ENCODE assay signal across 9 cellular contexts in the genomic region with DNA sequence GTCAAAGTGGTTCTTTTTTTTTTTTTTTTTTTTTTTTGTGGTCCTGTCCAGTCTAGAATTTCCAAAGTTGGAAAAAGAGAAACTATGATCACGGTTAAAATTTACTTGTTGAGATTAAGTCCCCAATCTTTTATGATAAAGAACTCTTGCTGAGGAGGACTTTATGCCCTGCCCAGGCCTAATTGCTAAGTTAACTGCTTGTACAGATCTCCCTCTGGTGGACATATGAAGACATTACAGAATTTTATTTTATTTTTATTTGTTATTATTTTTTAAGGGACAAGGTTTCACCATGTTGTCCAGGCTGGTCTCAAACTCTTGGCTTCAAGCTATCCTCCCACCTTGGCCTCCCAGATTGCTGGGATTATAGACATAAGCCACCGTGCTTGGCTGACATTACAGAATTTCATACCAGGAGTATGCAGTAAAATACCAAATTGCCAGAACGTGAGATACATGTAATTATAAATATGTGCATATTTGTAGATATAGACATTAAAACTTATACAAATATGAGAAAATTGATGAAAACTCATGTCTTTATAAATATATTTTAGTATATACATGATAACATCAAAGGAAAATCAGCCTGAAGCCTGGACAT.
DNase-seq lines count a peak whose midpoint lies in the region; ATAC-seq and TF ChIP-seq lines count a peak whose summit lies in the region.
"Had no signal": no experiment of that assay in that cellular context is flagged by ENCODE, and none has a peak within 500 bp of the region (broad histone marks: within the 10 kb centered on the region; RNA-seq: fewer than 3 reads in every experiment).

No MANE protein-coding gene starts in this region.

- no peak overlapping the region for H3K27ac ChIP-seq in CD8-positive, alpha-beta T cell (ENCODE audit: low read depth, low read length)

- H3K27ac Mint-ChIP-seq in CD8-positive, alpha-beta T cell: no peak overlapping the region
- no peak overlapping the region for H3K27ac Mint-ChIP-seq in activated T-cell treated with anti-CD3 and anti-CD28 coated beads, Interleukin-2, amount 50 U/mL, for 24 hours
- H3K27ac Mint-ChIP-seq: memory B cell had no signal

- POLR2A ChIA-PET in CD8-positive, alpha-beta T cell (lab: Charles Lee): no interaction called here

- peak in 1 of 7 experiments; percentile 8 for DNase-seq in CD8-positive, alpha-beta T cell
- peak; percentile 20 for DNase-seq in GM19240 (ENCODE audit: insufficient read length, low spot score)
- peak; percentile 74 for DNase-seq in Kasumi-1 (lab: John Stamatoyannopoulos, UW)
- DNase-seq in SHP77 (lab: John Stamatoyannopoulos, UW): peak; percentile 22 to 39
- DNase-seq in fibroblast of gingiva (ENCODE audit: low read depth): peak; percentile 54
- peak; percentile 18 for DNase-seq in non-pigmented ciliary epithelial cell (ENCODE audit: low read depth)
- DNase-seq in activated T-cell treated with anti-CD3 and anti-CD28 coated beads, Interleukin-2, amount 50 U/mL, for 24 hours: no peak

- ATAC-seq in CD8-positive, alpha-beta T cell: peak; percentile 58
- ATAC-seq in HG02759 (IDR thresholded peaks at IDR 0.05; ENCODE audit: unreplicated experiment): no peak

- H3K27me3 Mint-ChIP-seq in CD8-positive, alpha-beta T cell (ENCODE audit: low read depth): peaks cover 8% of the 10 kb centered on the region
- H3K27me3 Mint-ChIP-seq in activated T-cell treated with anti-CD3 and anti-CD28 coated beads, Interleukin-2, amount 50 U/mL, for 24 hours: peaks cover 11% of the 10 kb centered on the region

- no peak overlapping the region for H3K4me3 Mint-ChIP-seq in CD8-positive, alpha-beta T cell
- H3K4me3 Mint-ChIP-seq in activated T-cell treated with anti-CD3 and anti-CD28 coated beads, Interleukin-2, amount 50 U/mL, for 24 hours: no peak overlapping the region
- H3K4me3 Mint-ChIP-seq: memory B cell had no signal

- H3K4me3 ChIP-seq in CD8-positive, alpha-beta T cell (ENCODE audit: low read depth, low read length): no peak overlapping the region

- peak; percentile 73 for TF ChIP-seq CTCF in CD8-positive, alpha-beta T cell (IDR thresholded peaks at IDR 0.05)

- no peaks in the 10 kb centered on the region for H3K36me3 Mint-ChIP-seq in CD8-positive, alpha-beta T cell
- no peaks in the 10 kb centered on the region for H3K36me3 Mint-ChIP-seq in activated T-cell treated with anti-CD3 and anti-CD28 coated beads, Interleukin-2, amount 50 U/mL, for 24 hours (ENCODE audit: low read depth)
- H3K36me3 Mint-ChIP-seq: memory B cell had no signal

- no peaks in the 10 kb centered on the region for H3K27me3 ChIP-seq in CD8-positive, alpha-beta T cell (ENCODE audit: insufficient read depth, low read length)

- no peaks in the 10 kb centered on the region for H3K4me1 Mint-ChIP-seq in CD8-positive, alpha-beta T cell (ENCODE audit: low read depth)
- H3K4me1 Mint-ChIP-seq in activated T-cell treated with anti-CD3 and anti-CD28 coated beads, Interleukin-2, amount 50 U/mL, for 24 hours (ENCODE audit: low read depth): no peaks in the 10 kb centered on the region
- H3K4me1 Mint-ChIP-seq: memory B cell had no signal

- intact Hi-C loops in CD8-positive, alpha-beta T cell (cut with DNase I, micrococcal nuclease): loop anchor here (2.0 to 10.0 kb wide), 9 partner anchors 294 to 1528 kb away; no protein-coding TSS in a partner anchor

- H3K9me3 Mint-ChIP-seq in CD8-positive, alpha-beta T cell: no peaks in the 10 kb centered on the region
- H3K9me3 Mint-ChIP-seq in activated T-cell treated with anti-CD3 and anti-CD28 coated beads, Interleukin-2, amount 50 U/mL, for 24 hours: no peaks in the 10 kb centered on the region
- H3K9me3 Mint-ChIP-seq: memory B cell had no signal

- no peaks in the 10 kb centered on the region for H3K36me3 ChIP-seq in CD8-positive, alpha-beta T cell (ENCODE audit: insufficient read depth, low read length)

- no peaks in the 10 kb centered on the region for H3K9me3 ChIP-seq in CD8-positive, alpha-beta T cell (ENCODE audit: low read length)

- CTCF ChIA-PET in CD8-positive, alpha-beta T cell (lab: Charles Lee): interaction anchor here (0.7 to 5.2 kb wide), 23 partner anchors 10 to 1292 kb away, joined by 3 to 48 read pairs (median 4); no protein-coding TSS in a partner anchor

- no peaks in the 10 kb centered on the region for H3K4me1 ChIP-seq in CD8-positive, alpha-beta T cell (ENCODE audit: insufficient read depth, low read length)
